3 cellular contexts compared by ENCODE assay signal in the genomic region with DNA sequence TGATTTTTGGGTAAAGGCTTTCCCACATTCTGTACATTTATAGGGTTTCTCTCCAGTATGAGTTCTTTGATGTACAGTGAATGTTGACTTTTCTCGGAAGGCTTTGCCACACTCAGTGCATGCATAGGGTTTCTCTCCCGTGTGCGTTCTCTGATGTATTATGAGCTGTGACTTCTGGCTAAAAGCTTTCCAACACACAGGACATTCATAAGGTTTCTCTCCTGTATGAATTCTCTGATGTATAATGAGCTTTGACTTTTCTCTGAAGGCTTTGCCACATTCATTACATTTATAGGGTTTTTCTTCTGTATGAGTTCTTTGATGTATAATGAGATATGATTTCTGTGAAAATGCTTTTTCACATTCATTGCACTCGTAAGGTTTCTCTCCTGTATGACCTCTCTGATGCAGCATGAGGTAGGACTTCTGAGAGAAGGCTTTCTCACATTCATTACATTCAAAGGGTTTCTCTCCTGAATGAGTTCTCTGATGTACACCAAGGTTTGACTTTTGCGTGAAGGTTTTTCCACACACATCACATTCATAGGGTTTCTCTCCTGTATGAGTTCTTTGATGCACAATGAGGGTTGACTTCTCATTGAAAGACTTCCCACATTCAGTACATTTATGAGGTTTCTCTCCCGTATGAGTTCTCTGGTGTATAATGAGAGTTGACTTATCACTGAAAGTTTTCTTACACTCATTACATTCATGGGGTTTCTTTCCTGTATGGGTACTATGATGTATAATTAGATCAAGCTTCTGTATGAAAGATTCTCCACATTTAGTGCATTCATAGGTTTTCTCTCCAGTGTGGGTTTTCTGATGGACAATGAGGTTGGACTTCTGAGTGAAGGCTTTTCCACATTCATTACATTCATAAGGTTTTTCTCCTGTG.
A peak's percentile ranks its signal among the peaks of the same experiment; 100 is the strongest.
TF ChIP-seq lines count a peak whose summit lies in the region.

No MANE protein-coding gene starts in this region.

TF ChIP-seq in liver, 16 proteins besides CTCF, POLR2A, EP300 and RAD21:
- TF ChIP-seq GABPA (IDR thresholded peaks at IDR 0.05 in 1 of 2, conservative IDR thresholded peaks at IDR 0.05 in 1 of 2) (no peak), JUND (IDR thresholded peaks at IDR 0.05) (no peak), TAF1 (conservative IDR thresholded peaks at IDR 0.05) (no peak), SP1 (IDR thresholded peaks at IDR 0.05) (no peak), YY1 (IDR thresholded peaks at IDR 0.05) (no peak), FOXA1 (IDR thresholded peaks at IDR 0.05) (no peak), FOXA2 (IDR thresholded peaks at IDR 0.05) (no peak), HNF4A (conservative IDR thresholded peaks at IDR 0.05) (no peak), HNF4G (IDR thresholded peaks at IDR 0.05) (no peak), NR2F2 (IDR thresholded peaks at IDR 0.05) (no peak), EGR1 (IDR thresholded peaks at IDR 0.05; ENCODE audit: low read depth in 2 of 2) (no peak), RXRA (IDR thresholded peaks at IDR 0.05) (no peak)
- TF ChIP-seq, protein P1, sequence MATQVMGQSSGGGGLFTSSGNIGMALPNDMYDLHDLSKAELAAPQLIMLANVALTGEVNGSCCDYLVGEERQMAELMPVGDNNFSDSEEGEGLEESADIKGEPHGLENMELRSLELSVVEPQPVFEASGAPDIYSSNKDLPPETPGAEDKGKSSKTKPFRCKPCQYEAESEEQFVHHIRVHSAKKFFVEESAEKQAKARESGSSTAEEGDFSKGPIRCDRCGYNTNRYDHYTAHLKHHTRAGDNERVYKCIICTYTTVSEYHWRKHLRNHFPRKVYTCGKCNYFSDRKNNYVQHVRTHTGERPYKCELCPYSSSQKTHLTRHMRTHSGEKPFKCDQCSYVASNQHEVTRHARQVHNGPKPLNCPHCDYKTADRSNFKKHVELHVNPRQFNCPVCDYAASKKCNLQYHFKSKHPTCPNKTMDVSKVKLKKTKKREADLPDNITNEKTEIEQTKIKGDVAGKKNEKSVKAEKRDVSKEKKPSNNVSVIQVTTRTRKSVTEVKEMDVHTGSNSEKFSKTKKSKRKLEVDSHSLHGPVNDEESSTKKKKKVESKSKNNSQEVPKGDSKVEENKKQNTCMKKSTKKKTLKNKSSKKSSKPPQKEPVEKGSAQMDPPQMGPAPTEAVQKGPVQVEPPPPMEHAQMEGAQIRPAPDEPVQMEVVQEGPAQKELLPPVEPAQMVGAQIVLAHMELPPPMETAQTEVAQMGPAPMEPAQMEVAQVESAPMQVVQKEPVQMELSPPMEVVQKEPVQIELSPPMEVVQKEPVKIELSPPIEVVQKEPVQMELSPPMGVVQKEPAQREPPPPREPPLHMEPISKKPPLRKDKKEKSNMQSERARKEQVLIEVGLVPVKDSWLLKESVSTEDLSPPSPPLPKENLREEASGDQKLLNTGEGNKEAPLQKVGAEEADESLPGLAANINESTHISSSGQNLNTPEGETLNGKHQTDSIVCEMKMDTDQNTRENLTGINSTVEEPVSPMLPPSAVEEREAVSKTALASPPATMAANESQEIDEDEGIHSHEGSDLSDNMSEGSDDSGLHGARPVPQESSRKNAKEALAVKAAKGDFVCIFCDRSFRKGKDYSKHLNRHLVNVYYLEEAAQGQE (IDR thresholded peaks at IDR 0.05), result no peak
- TF ChIP-seq, protein P2, sequence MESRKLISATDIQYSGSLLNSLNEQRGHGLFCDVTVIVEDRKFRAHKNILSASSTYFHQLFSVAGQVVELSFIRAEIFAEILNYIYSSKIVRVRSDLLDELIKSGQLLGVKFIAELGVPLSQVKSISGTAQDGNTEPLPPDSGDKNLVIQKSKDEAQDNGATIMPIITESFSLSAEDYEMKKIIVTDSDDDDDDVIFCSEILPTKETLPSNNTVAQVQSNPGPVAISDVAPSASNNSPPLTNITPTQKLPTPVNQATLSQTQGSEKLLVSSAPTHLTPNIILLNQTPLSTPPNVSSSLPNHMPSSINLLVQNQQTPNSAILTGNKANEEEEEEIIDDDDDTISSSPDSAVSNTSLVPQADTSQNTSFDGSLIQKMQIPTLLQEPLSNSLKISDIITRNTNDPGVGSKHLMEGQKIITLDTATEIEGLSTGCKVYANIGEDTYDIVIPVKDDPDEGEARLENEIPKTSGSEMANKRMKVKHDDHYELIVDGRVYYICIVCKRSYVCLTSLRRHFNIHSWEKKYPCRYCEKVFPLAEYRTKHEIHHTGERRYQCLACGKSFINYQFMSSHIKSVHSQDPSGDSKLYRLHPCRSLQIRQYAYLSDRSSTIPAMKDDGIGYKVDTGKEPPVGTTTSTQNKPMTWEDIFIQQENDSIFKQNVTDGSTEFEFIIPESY (IDR thresholded peaks at IDR 0.05), result no peak
- TF ChIP-seq, protein P3, sequence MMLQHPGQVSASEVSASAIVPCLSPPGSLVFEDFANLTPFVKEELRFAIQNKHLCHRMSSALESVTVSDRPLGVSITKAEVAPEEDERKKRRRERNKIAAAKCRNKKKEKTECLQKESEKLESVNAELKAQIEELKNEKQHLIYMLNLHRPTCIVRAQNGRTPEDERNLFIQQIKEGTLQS (IDR thresholded peaks at IDR 0.05), result no peak
- TF ChIP-seq, protein P4, sequence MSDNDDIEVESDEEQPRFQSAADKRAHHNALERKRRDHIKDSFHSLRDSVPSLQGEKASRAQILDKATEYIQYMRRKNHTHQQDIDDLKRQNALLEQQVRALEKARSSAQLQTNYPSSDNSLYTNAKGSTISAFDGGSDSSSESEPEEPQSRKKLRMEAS (IDR thresholded peaks at IDR 0.05), result no peak

TF ChIP-seq in HepG2, 621 proteins besides CTCF, POLR2A, EP300 and RAD21:
- TF ChIP-seq ZNF329 (CRISPR knock-in tag; IDR thresholded peaks at IDR 0.05; ENCODE audit: low read depth) (no peak), SOX13 (IDR thresholded peaks at IDR 0.05) (no peak), SOX13 (CRISPR knock-in tag; conservative IDR thresholded peaks at IDR 0.05 in 1 of 2, IDR thresholded peaks at IDR 0.05 in 1 of 2) (no peak)

TF ChIP-seq in K562, 482 proteins besides CTCF, POLR2A, EP300 and RAD21:
- TF ChIP-seq NCOR1 (IDR thresholded peaks at IDR 0.05) (no peak), ZNF274 (IDR thresholded peaks at IDR 0.05; ENCODE audit: borderline replicate concordance, low read depth, low read length) (peak; percentile 95)
TF ChIP-seq in K562: peak in this region for 1.
